In the genomic region with DNA sequence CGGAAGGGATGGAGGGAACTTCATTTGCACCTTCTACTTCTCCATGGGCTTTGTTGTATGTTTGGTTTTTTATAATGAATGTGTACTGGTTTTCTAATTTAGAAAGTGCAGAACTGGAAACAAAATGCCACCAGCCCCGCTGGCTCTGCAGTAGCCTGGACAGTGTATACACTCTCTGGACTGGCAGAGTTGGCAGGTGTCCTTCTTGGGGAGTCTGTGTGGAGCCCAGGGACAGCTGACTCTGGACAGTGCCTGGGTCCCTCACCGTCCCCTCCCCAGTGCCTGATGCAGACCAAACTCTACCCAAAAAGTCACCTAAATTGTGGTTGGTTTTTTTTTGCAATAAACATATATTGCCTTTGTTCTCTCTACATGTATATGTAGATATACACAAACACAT, we compare ENCODE assay signal across 13 cellular contexts.
A peak's percentile ranks its signal among the peaks of the same experiment; 100 is the strongest.
DNase-seq lines count a peak whose midpoint lies in the region; ATAC-seq and TF ChIP-seq lines count a peak whose summit lies in the region.
"Had no signal": no experiment of that assay in that cellular context is flagged by ENCODE, and none has a peak within 500 bp of the region (broad histone marks: within the 10 kb centered on the region; RNA-seq: fewer than 3 reads in every experiment).

No MANE protein-coding gene starts in this region.

- H3K79me1 ChIP-seq in IMR-90 (ENCODE audit: low read depth in 1 of 2, low read length in 2 of 2): no peaks in the 10 kb centered on the region

- H2AK5ac ChIP-seq in IMR-90 (ENCODE audit: low read depth, low read length): no peak overlapping the region

- H3K9me3 ChIP-seq in IMR-90 (ENCODE audit: control insufficient read depth, insufficient read depth, low read length): no peaks in the 10 kb centered on the region; the same call in 1 of the 2 replicates
- no peaks in the 10 kb centered on the region for H3K9me3 ChIP-seq in endocrine pancreas (ENCODE audit: control insufficient read depth, low read length)
- H3K9me3 ChIP-seq: HAP-1 had no signal

- no peak overlapping the region for H4K91ac ChIP-seq in IMR-90 (ENCODE audit: insufficient read depth, low read depth, low read length)

- intact Hi-C loops in IMR-90 (cut with micrococcal nuclease): no loop called here

- TF ChIP-seq POLR2A in IMR-90 (IDR thresholded peaks at IDR 0.05; ENCODE audit: low read depth, low read length): no peak

- no peak overlapping the region for H3K14ac ChIP-seq in IMR-90 (replicated peaks; ENCODE audit: low read depth, low read length)

- H4K8ac ChIP-seq in IMR-90 (ENCODE audit: low read depth in 2 of 2, low read length in 2 of 2): no peak overlapping the region

- dilution Hi-C loops in IMR-90 (cut with HindIII; ENCODE audit: low sequenced_read_pairs, unreplicated experiment): no loop called here

- no peak for TF ChIP-seq CTCF in IMR-90 (conservative IDR thresholded peaks at IDR 0.05; ENCODE audit: low read depth, low read length)

- H2BK5ac ChIP-seq in IMR-90 (ENCODE audit: low read depth, low read length, poor library complexity, severe bottlenecking): no peak overlapping the region

- H2AFZ ChIP-seq in IMR-90 (replicated peaks; ENCODE audit: low read length, poor library complexity): no peak overlapping the region

- DNase-seq in IMR-90 (no peak), NCI-H69 (lab: John Stamatoyannopoulos, UW) (peak; percentile 79), NOMO-1 (lab: John Stamatoyannopoulos, UW; ENCODE audit: unreplicated experiment in 2 of 2) (no peak), NCI-H146 (lab: John Stamatoyannopoulos, UW) (no peak)
- DNase-seq in activated CD4-positive, alpha-beta T cell treated with anti-CD3 and anti-CD28 coated beads, Interleukin-2, amount 50 U/mL, for 4 hours: no peak
- DNase-seq: C1 segment of cervical spinal cord; Calu3; CD4-positive, alpha-beta memory T cell; DND-41; GOT3; HFFc6 had no signal

- no peak overlapping the region for H3K27ac ChIP-seq in IMR-90 (ENCODE audit: insufficient read depth, low read length)

- H3K18ac ChIP-seq in IMR-90 (ENCODE audit: low read depth, low read length): no peak overlapping the region

- no peak overlapping the region for H3K23ac ChIP-seq in IMR-90 (ENCODE audit: low read depth, low read length)

- TF ChIP-seq RAD21 in IMR-90 (IDR thresholded peaks at IDR 0.05; ENCODE audit: low read length): no peak

- H2AK9ac ChIP-seq in IMR-90 (replicated peaks; ENCODE audit: low read depth, low read length, poor library complexity): peak overlapping the region; percentile 20

- no peak overlapping the region for H4K5ac ChIP-seq in IMR-90 (ENCODE audit: low read depth, low read length)

- H3K27me3 ChIP-seq in IMR-90 (ENCODE audit: control insufficient read depth, insufficient read depth, low read length) (peaks cover 58% of the 10 kb centered on the region), endocrine pancreas (ENCODE audit: control insufficient read depth, insufficient read depth, low read length) (no peaks in the 10 kb centered on the region)

- no TSS peak for BruUV-seq in IMR-90 (replicated peaks; lab: Mats Ljungman, UMichigan)

- no peaks in the 10 kb centered on the region for H4K20me1 ChIP-seq in IMR-90 (ENCODE audit: insufficient read depth, low read length)

- no peak overlapping the region for H3K56ac ChIP-seq in IMR-90 (ENCODE audit: extremely low read depth, insufficient read depth, low read length)

- POLR2A ChIA-PET in IMR-90 (lab: Charles Lee; ENCODE audit: unreplicated experiment): no interaction called here

- no peak for ATAC-seq in IMR-90 (ENCODE audit: low read depth)

- H3K4me1 ChIP-seq in IMR-90 (ENCODE audit: control insufficient read depth, insufficient read depth, low read length): no peaks in the 10 kb centered on the region
- H3K4me1 ChIP-seq in endocrine pancreas (ENCODE audit: control insufficient read depth, insufficient read depth, low read length): no peaks in the 10 kb centered on the region
- H3K4me1 ChIP-seq: HAP-1 had no signal

- no peaks in the 10 kb centered on the region for H3K9me1 ChIP-seq in IMR-90 (ENCODE audit: insufficient read depth, low read length)

- no peak overlapping the region for H2BK15ac ChIP-seq in IMR-90 (ENCODE audit: low read depth, low read length)

- H3K4me2 ChIP-seq in IMR-90 (ENCODE audit: low read depth, low read length): no peak overlapping the region

- H2BK20ac ChIP-seq in IMR-90 (ENCODE audit: low read depth, low read length): no peak overlapping the region

- H3K4me3 ChIP-seq in IMR-90 (ENCODE audit: insufficient read depth, low read depth, low read length): no peak overlapping the region
- H3K4me3 ChIP-seq in endocrine pancreas (ENCODE audit: control insufficient read depth, insufficient read depth, low read length): peak overlapping the region; percentile 28
- H3K4me3 ChIP-seq: HAP-1 had no signal

- in situ Hi-C loops in IMR-90 (cut with MboI; ENCODE audit: low sequenced_read_pairs): no loop called here

- CTCF ChIA-PET in IMR-90 (lab: Yijun Ruan, JAX): no interaction called here

- no peak overlapping the region for H3K4ac ChIP-seq in IMR-90 (ENCODE audit: low read depth, low read length)

- H2BK120ac ChIP-seq in IMR-90 (ENCODE audit: low read depth, low read length): no peak overlapping the region

- WGBS in IMR-90 (ENCODE audit: extremely low coverage in 2 of 2, insufficient read length in 1 of 2), 2 experiments: 80% methylated on average over 1 of the region's 3 CpGs; no CpG with 5 or more reads in 1 of the 2 experiments

- H3K36me3 ChIP-seq in IMR-90 (ENCODE audit: control insufficient read depth, insufficient read depth, low read length): no peaks in the 10 kb centered on the region
- H3K36me3 ChIP-seq in endocrine pancreas (ENCODE audit: control insufficient read depth, insufficient read depth, low read length): no peaks in the 10 kb centered on the region
- H3K36me3 ChIP-seq: HAP-1 had no signal

- H3K9ac ChIP-seq in IMR-90 (ENCODE audit: low read depth, low read length) (no peak overlapping the region), endocrine pancreas (ENCODE audit: control insufficient read depth, insufficient read depth, low read length) (no peak overlapping the region)

TF ChIP-seq in IMR-90, 13 proteins besides CTCF, POLR2A, EP300 and RAD21:
- TF ChIP-seq CEBPB (IDR thresholded peaks at IDR 0.05; ENCODE audit: low read depth, low read length) (no peak), MAFK (IDR thresholded peaks at IDR 0.05; ENCODE audit: low read depth, low read length) (no peak), FOS (IDR thresholded peaks at IDR 0.05; ENCODE audit: low read depth, low read length) (no peak), RFX5 (IDR thresholded peaks at IDR 0.05; ENCODE audit: low read depth, low read length) (no peak), NFE2L2 (IDR thresholded peaks at IDR 0.05; ENCODE audit: low read depth, low read length) (no peak), MAZ (IDR thresholded peaks at IDR 0.05; ENCODE audit: borderline replicate concordance, low read depth, low read length) (no peak), CHD1 (IDR thresholded peaks at IDR 0.05; ENCODE audit: low read depth, low read length) (no peak), SMC3 (IDR thresholded peaks at IDR 0.05; ENCODE audit: low read depth, low read length) (no peak), BHLHE40 (IDR thresholded peaks at IDR 0.05; ENCODE audit: low read depth, low read length) (no peak), RCOR1 (IDR thresholded peaks at IDR 0.05; ENCODE audit: insufficient replicate concordance, low read length) (no peak), MXI1 (IDR thresholded peaks at IDR 0.05; ENCODE audit: borderline replicate concordance, low read depth, low read length) (no peak)
- TF ChIP-seq, protein P1, sequence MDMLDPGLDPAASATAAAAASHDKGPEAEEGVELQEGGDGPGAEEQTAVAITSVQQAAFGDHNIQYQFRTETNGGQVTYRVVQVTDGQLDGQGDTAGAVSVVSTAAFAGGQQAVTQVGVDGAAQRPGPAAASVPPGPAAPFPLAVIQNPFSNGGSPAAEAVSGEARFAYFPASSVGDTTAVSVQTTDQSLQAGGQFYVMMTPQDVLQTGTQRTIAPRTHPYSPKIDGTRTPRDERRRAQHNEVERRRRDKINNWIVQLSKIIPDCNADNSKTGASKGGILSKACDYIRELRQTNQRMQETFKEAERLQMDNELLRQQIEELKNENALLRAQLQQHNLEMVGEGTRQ (IDR thresholded peaks at IDR 0.05; ENCODE audit: low read depth, low read length): no peak
- TF ChIP-seq, protein P2, sequence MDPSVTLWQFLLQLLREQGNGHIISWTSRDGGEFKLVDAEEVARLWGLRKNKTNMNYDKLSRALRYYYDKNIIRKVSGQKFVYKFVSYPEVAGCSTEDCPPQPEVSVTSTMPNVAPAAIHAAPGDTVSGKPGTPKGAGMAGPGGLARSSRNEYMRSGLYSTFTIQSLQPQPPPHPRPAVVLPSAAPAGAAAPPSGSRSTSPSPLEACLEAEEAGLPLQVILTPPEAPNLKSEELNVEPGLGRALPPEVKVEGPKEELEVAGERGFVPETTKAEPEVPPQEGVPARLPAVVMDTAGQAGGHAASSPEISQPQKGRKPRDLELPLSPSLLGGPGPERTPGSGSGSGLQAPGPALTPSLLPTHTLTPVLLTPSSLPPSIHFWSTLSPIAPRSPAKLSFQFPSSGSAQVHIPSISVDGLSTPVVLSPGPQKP (IDR thresholded peaks at IDR 0.05; ENCODE audit: borderline replicate concordance, low read depth, low read length): no peak
